In genomic region chr6:10415593-10416480, GRCh38 we compare ENCODE assay signal across 10 cellular contexts. TPM values are rescaled to one million over a fixed set of nuclear protein-coding genes. Genes with fewer than 3 reads are reported as not detected.
A peak's percentile ranks its signal among the peaks of the same experiment; 100 is the strongest.
DNase-seq lines count a peak whose midpoint lies in the region; ATAC-seq and TF ChIP-seq lines count a peak whose summit lies in the region.
"Had no signal": no experiment of that assay in that cellular context is flagged by ENCODE, and none has a peak within 500 bp of the region (broad histone marks: within the 10 kb centered on the region; RNA-seq: fewer than 3 reads in every experiment).

No MANE protein-coding gene starts in this region.

- no peak for ATAC-seq in activated CD8-positive, alpha-beta memory T cell treated with anti-CD3 and anti-CD28 coated beads, Interleukin-2, amount 10 ng/mL, durations not matched to agents 7 days and 5 days

- peaks cover 19% of the 10 kb centered on the region for H3K4me1 Mint-ChIP-seq in activated CD8-positive, alpha-beta memory T cell treated with anti-CD3 and anti-CD28 coated beads, Interleukin-2, amount 10 ng/mL, durations not matched to agents 7 days and 5 days

- H3K36me3 Mint-ChIP-seq in activated CD8-positive, alpha-beta memory T cell treated with anti-CD3 and anti-CD28 coated beads, Interleukin-2, amount 10 ng/mL, durations not matched to agents 7 days and 5 days: peaks cover 13% of the 10 kb centered on the region

- H3K4me3 Mint-ChIP-seq in activated CD8-positive, alpha-beta memory T cell treated with anti-CD3 and anti-CD28 coated beads, Interleukin-2, amount 10 ng/mL, durations not matched to agents 7 days and 5 days: no peak overlapping the region

- no peak for DNase-seq in activated CD8-positive, alpha-beta memory T cell treated with anti-CD3 and anti-CD28 coated beads, Interleukin-2, amount 10 ng/mL, durations not matched to agents 7 days and 5 days
- no peak for DNase-seq in activated CD8-positive, alpha-beta memory T cell treated with anti-CD3 and anti-CD28 coated beads, Interleukin-2, amount 50 U/mL, for 4 hours
- DNase-seq in WERI-Rb-1: no peak
- DNase-seq in smooth muscle cell (lab: John Stamatoyannopoulos, UW; ENCODE audit: unreplicated experiment): no peak
- no peak for DNase-seq in NCI-H1417 (lab: John Stamatoyannopoulos, UW)
- no peak for DNase-seq in amygdala (lab: John Stamatoyannopoulos, UW)
- DNase-seq in NCI-H510A (lab: John Stamatoyannopoulos, UW): no peak
- DNase-seq: BE2C, NCI-H1048 had no signal

- no peaks in the 10 kb centered on the region for H3K9me3 Mint-ChIP-seq in activated CD8-positive, alpha-beta memory T cell treated with anti-CD3 and anti-CD28 coated beads, Interleukin-2, amount 10 ng/mL, durations not matched to agents 7 days and 5 days (ENCODE audit: low read depth)

- 7% methylated on average over 37 of the region's 37 CpGs for WGBS in smooth muscle cell (ENCODE audit: low lambda C conversion rate)

- peaks cover 3% of the 10 kb centered on the region for H4K20me1 ChIP-seq in smooth muscle cell (ENCODE audit: low read depth)

- H3K27me3 ChIP-seq in WERI-Rb-1 (ENCODE audit: insufficient read depth, low read depth, severe bottlenecking) (peaks cover 96% of the 10 kb centered on the region), smooth muscle cell (ENCODE audit: low read depth) (peaks cover 98% of the 10 kb centered on the region)

- TF ChIP-seq CTCF in WERI-Rb-1 (IDR thresholded peaks at IDR 0.05; ENCODE audit: low read depth, low read length) (no peak), smooth muscle cell (IDR thresholded peaks at IDR 0.05; ENCODE audit: borderline replicate concordance, insufficient read depth, poor library complexity, severe bottlenecking) (no peak)

- peaks cover 93% of the 10 kb centered on the region for H3K27me3 Mint-ChIP-seq in activated CD8-positive, alpha-beta memory T cell treated with anti-CD3 and anti-CD28 coated beads, Interleukin-2, amount 10 ng/mL, durations not matched to agents 7 days and 5 days

- peaks cover 3% of the 10 kb centered on the region for H3K79me2 ChIP-seq in smooth muscle cell (ENCODE audit: low read depth)

- H3K4me3 ChIP-seq in WERI-Rb-1 (ENCODE audit: low read depth, low read length): peak overlapping the region; percentile 80
- H3K4me3 ChIP-seq in iPS-11a (ENCODE audit: low read depth, low read length): peak overlapping the region; percentile 2
- peak overlapping the region; percentile 90 for H3K4me3 ChIP-seq in smooth muscle cell

- H3K9ac ChIP-seq in smooth muscle cell (ENCODE audit: low read depth): peak overlapping the region; percentile 9

- H3K4me2 ChIP-seq in smooth muscle cell: peak overlapping the region; percentile 88

- H3K9me3 ChIP-seq in WERI-Rb-1 (ENCODE audit: severe bottlenecking): peaks cover 9% of the 10 kb centered on the region
- H3K9me3 ChIP-seq in smooth muscle cell (replicated peaks; ENCODE audit: low read depth): no peaks in the 10 kb centered on the region
- H3K9me3 ChIP-seq: BE2C had no signal

- CTCF ChIA-PET in activated CD8-positive, alpha-beta memory T cell treated with anti-CD3 and anti-CD28 coated beads, Interleukin-2, amount 10 ng/mL, durations not matched to agents 7 days and 5 days (lab: Charles Lee): interaction anchor here (1.1 to 2.3 kb wide), 3 partner anchors 12 to 15 kb away, joined by 3 to 8 read pairs (median 3); no protein-coding TSS in a partner anchor

- H3F3A ChIP-seq in smooth muscle cell (ENCODE audit: low read depth): no peaks in the 10 kb centered on the region

- H2AFZ ChIP-seq in smooth muscle cell (ENCODE audit: low read depth): peak overlapping the region; percentile 37

- H3K27ac ChIP-seq in WERI-Rb-1: no peak overlapping the region
- H3K27ac ChIP-seq in smooth muscle cell (ENCODE audit: low read depth): peak overlapping the region; percentile 84

- H3K27ac Mint-ChIP-seq in activated CD8-positive, alpha-beta memory T cell treated with anti-CD3 and anti-CD28 coated beads, Interleukin-2, amount 10 ng/mL, durations not matched to agents 7 days and 5 days: peak overlapping the region; percentile 56

- peaks cover 31% of the 10 kb centered on the region for H3K4me1 ChIP-seq in smooth muscle cell (ENCODE audit: low read depth)
- H3K4me1 ChIP-seq: BE2C had no signal

- H3K36me3 ChIP-seq in WERI-Rb-1 (no peaks in the 10 kb centered on the region), smooth muscle cell (ENCODE audit: low read depth) (no peaks in the 10 kb centered on the region)
- H3K36me3 ChIP-seq: BE2C had no signal

RNA-seq across cellular contexts. Expression of gene TFAP2A, which starts 1.0 kb away (rescaled TPM):
- total RNA-seq in activated CD8-positive, alpha-beta memory T cell treated with anti-CD3 and anti-CD28 coated beads, Interleukin-2, amount 10 ng/mL, durations not matched to agents 7 days and 5 days: under 1 TPM; 0.18 to 0.21 TPM
- 6.2 and 13.6 TPM in 2 replicates for total RNA-seq in smooth muscle cell
- polyA plus RNA-seq in smooth muscle cell: 10.1 and 33.9 TPM in 2 replicates

Comparison
In these comparisons a context has a peak if more than half of its experiments do, and no peak if none do; other contexts are left out.
1. H3K4me3 ChIP-seq: peak in every context shown above with its lines; median percentile 90 in smooth muscle cell; 80 in WERI-Rb-1; 2 in iPS-11a.